11 cellular contexts compared by ENCODE assay signal in genomic region chrY:8852278-8852677, GRCh38.
"Had no signal": no experiment of that assay in that cellular context is flagged by ENCODE, and none has a peak within 500 bp of the region (broad histone marks: within the 10 kb centered on the region; RNA-seq: fewer than 3 reads in every experiment).

No MANE protein-coding gene starts in this region.

- H2AFZ ChIP-seq: GM23248, GM23338 had no signal

- H3K4me2 ChIP-seq: GM23338 had no signal

- ATAC-seq: GM23338, HCT116 had no signal

- H3K4me1 ChIP-seq: HAP-1 had no signal

- H3K4me3 ChIP-seq: GM23248, GM23338, HAP-1 had no signal

- H3K9me3 ChIP-seq: HAP-1 had no signal

- DNase-seq: GM23248, GOT3, H7, H9, HCEC 1CT, HFFc6 had no signal

- H3K36me3 ChIP-seq: HAP-1 had no signal

- H3K9ac ChIP-seq: GM23248 had no signal

- H3K27ac ChIP-seq: GM23248 had no signal

- FAIRE-seq: H1, H54 had no signal
